33 cellular contexts compared by ENCODE assay signal in genomic region chr4:94436512-94436911, GRCh38.
"Had no signal": no experiment of that assay in that cellular context is flagged by ENCODE, and none has a peak within 500 bp of the region (broad histone marks: within the 10 kb centered on the region; RNA-seq: fewer than 3 reads in every experiment).

No MANE protein-coding gene starts in this region.

- H3K27me3 ChIP-seq: left lung, neutrophil, ovary, stomach, testis, tibial artery, upper lobe of right lung had no signal

- H3K9me3 ChIP-seq: left lung, lower lobe of right lung, neutrophil, ovary, prostate gland, stomach, testis, tibial artery, upper lobe of right lung had no signal

- DNase-seq: hypothalamus; immature natural killer cell; kidney; left colon; left lung; lower lobe of right lung; mammary epithelial cell; mesenchymal stem cell; naive thymus-derived CD8-positive, alpha-beta T cell; occipital lobe; ovary; posterior cingulate gyrus; retina; right cardiac atrium; stimulated activated CD4-positive, alpha-beta T cell treated with anti-CD3 and anti-CD28 coated beads, Interleukin-12 subunit alpha, Interleukin-12 subunit beta, amount 100 ng/mL, for 4 hours; stimulated activated CD4-positive, alpha-beta T cell treated with anti-CD3 and anti-CD28 coated beads, Interleukin-15, amount 100 ng/mL, for 24 hours; stimulated activated CD4-positive, alpha-beta T cell treated with anti-CD3 and anti-CD28 coated beads, Interleukin-2, amount 100 ng/mL, for 24 hours; stimulated activated CD4-positive, alpha-beta T cell treated with anti-CD3 and anti-CD28 coated beads, Interleukin-4, amount 100 ng/mL, for 1 hour; stimulated activated naive B cell treated with anti-CD40 and anti-IgM and Interleukin-4, amounts not matched to agents 10 μg/mL and 1 μg/mL and 100 μg/mL, for 72 hours; stimulated activated naive CD8-positive, alpha-beta T cell treated with anti-CD3 and anti-CD28 coated beads, Interleukin-15, Interleukin-2, amounts not matched to agents 100 U/mL and 50 U/mL, for 24 hours; stomach; testis; tibial artery; trophoblast cell; upper lobe of right lung had no signal

- H3K9me3 Mint-ChIP-seq: immature natural killer cell, nephron had no signal

- H3K4me1 ChIP-seq: left lung, lower lobe of right lung, prostate gland, stomach, testis, upper lobe of right lung had no signal

- H3K27ac ChIP-seq: left lung, lower lobe of right lung, neutrophil, ovary, prostate gland, skin epidermis, stomach, testis, tibial artery, upper lobe of right lung had no signal

- ATAC-seq: left colon; left lung; lower lobe of right lung; naive thymus-derived CD8-positive, alpha-beta T cell; right cardiac atrium; sciatic nerve; stimulated activated naive B cell treated with anti-CD40 and anti-IgM and Interleukin-4, amounts not matched to agents 10 μg/mL and 1 μg/mL and 100 μg/mL, for 72 hours; stimulated activated naive CD8-positive, alpha-beta T cell treated with anti-CD3 and anti-CD28 coated beads, Interleukin-15, Interleukin-2, amounts not matched to agents 100 U/mL and 50 U/mL, for 24 hours; upper lobe of right lung had no signal

- H3K4me1 Mint-ChIP-seq: immature natural killer cell; nephron; neural crest cell; stimulated activated naive B cell treated with anti-CD40 and anti-IgM and Interleukin-4, amounts not matched to agents 10 μg/mL and 1 μg/mL and 100 μg/mL, for 72 hours had no signal

- FAIRE-seq: islet of Langerhans, kidney, urothelium cell line had no signal

- H3K27ac Mint-ChIP-seq: immature natural killer cell; naive thymus-derived CD8-positive, alpha-beta T cell; nephron; stimulated activated naive B cell treated with anti-CD40 and anti-IgM and Interleukin-4, amounts not matched to agents 10 μg/mL and 1 μg/mL and 100 μg/mL, for 72 hours had no signal

- H3K4me3 Mint-ChIP-seq: immature natural killer cell; naive thymus-derived CD8-positive, alpha-beta T cell; nephron; neural crest cell; stimulated activated naive B cell treated with anti-CD40 and anti-IgM and Interleukin-4, amounts not matched to agents 10 μg/mL and 1 μg/mL and 100 μg/mL, for 72 hours had no signal

- H3K4me3 ChIP-seq: left lung, lower lobe of right lung, ovary, prostate gland, skin epidermis, stomach, testis, tibial artery, upper lobe of right lung had no signal

- H3K36me3 Mint-ChIP-seq: immature natural killer cell; stimulated activated naive B cell treated with anti-CD40 and anti-IgM and Interleukin-4, amounts not matched to agents 10 μg/mL and 1 μg/mL and 100 μg/mL, for 72 hours had no signal

- H3K36me3 ChIP-seq: left lung, lower lobe of right lung, neutrophil, ovary, prostate gland, stomach, tibial artery, upper lobe of right lung had no signal
